Comparison of ENCODE assay signal across 1 cellular context in genomic region chr4:142566780-142567179, GRCh38.
TF ChIP-seq lines count a peak whose summit lies in the region.

No MANE protein-coding gene starts in this region.

TF ChIP-seq in GM23338, 12 proteins besides CTCF, POLR2A, EP300 and RAD21 (continued from another document):
- TF ChIP-seq ZNF331 (CRISPR knock-in tag; IDR thresholded peaks at IDR 0.05; ENCODE audit: low read depth) (no peak), JUNB (IDR thresholded peaks at IDR 0.05; ENCODE audit: unreplicated experiment) (no peak), ZNF462 (CRISPR knock-in tag; IDR thresholded peaks at IDR 0.05) (no peak), CREB1 (CRISPR knock-in tag; IDR thresholded peaks at IDR 0.05; ENCODE audit: low read depth) (no peak), EZH2phosphoT487 (IDR thresholded peaks at IDR 0.05; ENCODE audit: unreplicated experiment) (no peak), STAT1 (IDR thresholded peaks at IDR 0.05; ENCODE audit: unreplicated experiment) (no peak), EZH2 (IDR thresholded peaks at IDR 0.05; ENCODE audit: low read depth, unreplicated experiment) (no peak), REST (IDR thresholded peaks at IDR 0.05; ENCODE audit: unreplicated experiment) (no peak), ETS1 (IDR thresholded peaks at IDR 0.05) (no peak), NANOG (IDR thresholded peaks at IDR 0.05; ENCODE audit: borderline replicate concordance) (no peak), POLR2AphosphoS5 (IDR thresholded peaks at IDR 0.05; ENCODE audit: low read depth) (no peak)
